Comparison of ENCODE assay signal across 23 cellular contexts in genomic region chr9:136370037-136370436, GRCh38. TPM values are rescaled to one million over a fixed set of nuclear protein-coding genes. Genes with fewer than 3 reads are reported as not detected.
DNase-seq lines count a peak whose midpoint lies in the region; FAIRE-seq and TF ChIP-seq lines count a peak whose summit lies in the region.
"Had no signal": no experiment of that assay in that cellular context is flagged by ENCODE, and none has a peak within 500 bp of the region (broad histone marks: within the 10 kb centered on the region; RNA-seq: fewer than 3 reads in every experiment).

No MANE protein-coding gene starts in this region.

- H2BK5ac ChIP-seq in H1 (ENCODE audit: low read depth, low read length): no peak overlapping the region; the same call in 1 of the 2 replicates

- TF ChIP-seq RAD21 in H1 (IDR thresholded peaks at IDR 0.05 in 1 of 2, conservative IDR thresholded peaks at IDR 0.05 in 1 of 2; ENCODE audit: low read depth in 2 of 2, low read length in 2 of 2): no peak

- H2AFZ ChIP-seq in H1 (ENCODE audit: low read length): no peak overlapping the region
- H2AFZ ChIP-seq in parathyroid adenoma: no peak overlapping the region

- TF ChIP-seq CTCF in H1 (IDR thresholded peaks at IDR 0.05; ENCODE audit: control extremely low read depth in 1 of 3, insufficient read depth in 1 of 3, low read depth in 1 of 3, low read length in 3 of 3) (no peak), parathyroid adenoma (IDR thresholded peaks at IDR 0.05) (no peak)

- peak overlapping the region; percentile 25; the same call in 1 of the 2 replicates for H4K8ac ChIP-seq in H1 (ENCODE audit: extremely low read depth, insufficient read depth, low read length)

- H3K56ac ChIP-seq in H1 (replicated peaks; ENCODE audit: insufficient read length, low read depth, low read length): no peak overlapping the region

- H3K9me3 ChIP-seq in H1 (ENCODE audit: insufficient read depth in 2 of 2, low read depth in 1 of 2, low read length in 1 of 2) (no peaks in the 10 kb centered on the region), parathyroid adenoma (ENCODE audit: control insufficient read depth, low read length) (no peaks in the 10 kb centered on the region)
- H3K9me3 ChIP-seq: A549; BLaER1 treated with 17β-estradiol and CSF1 and Interleukin-3, amounts not matched to agents 10 nM and 100 nM; Caco-2 had no signal

- no peak overlapping the region for H2BK15ac ChIP-seq in H1 (ENCODE audit: low read length)

- WGBS in H1 (ENCODE audit: extremely low coverage in 1 of 2, insufficient coverage in 1 of 2, insufficient read length in 1 of 2, insufficient replicate concordance in 2 of 2, low coverage in 1 of 2, low lambda C conversion rate in 2 of 2, missing lambda C conversion rate in 1 of 2), 2 experiments: 94% methylated on average over 18 of the region's 19 CpGs; no CpG with 5 or more reads in 1 of the 2 experiments

- no peak for TF ChIP-seq EP300 in H1 (IDR thresholded peaks at IDR 0.05; ENCODE audit: borderline replicate concordance in 1 of 2, low read depth in 2 of 2, low read length in 2 of 2)

- H2BK120ac ChIP-seq in H1 (replicated peaks; ENCODE audit: low read depth, low read length): no peak overlapping the region

- H2BK20ac ChIP-seq in H1 (ENCODE audit: low read length): no peak overlapping the region

- H3K79me2 ChIP-seq in H1 (ENCODE audit: control insufficient read depth in 1 of 2, insufficient read depth in 2 of 2, low read length in 2 of 2): no peaks in the 10 kb centered on the region
- no peaks in the 10 kb centered on the region for H3K79me2 ChIP-seq in parathyroid adenoma

- H3K27me3 ChIP-seq in H7 (ENCODE audit: control insufficient read depth, insufficient read depth, low read length): no peaks in the 10 kb centered on the region
- no peaks in the 10 kb centered on the region for H3K27me3 ChIP-seq in H1 (replicated peaks in 1 of 4; ENCODE audit: control insufficient read depth in 3 of 4, extremely low read depth in 1 of 4, insufficient read depth in 3 of 4, low read length in 3 of 4)
- no peaks in the 10 kb centered on the region for H3K27me3 ChIP-seq in parathyroid adenoma (ENCODE audit: control insufficient read depth, insufficient read depth, low read length)
- H3K27me3 ChIP-seq: BLaER1 treated with 17β-estradiol and CSF1 and Interleukin-3, amounts not matched to agents 10 nM and 100 nM had no signal

- no peaks in the 10 kb centered on the region for H3K36me3 ChIP-seq in H7 (replicated peaks; ENCODE audit: control insufficient read depth, insufficient read depth, low read length)
- no peaks in the 10 kb centered on the region for H3K36me3 ChIP-seq in H1 (ENCODE audit: control insufficient read depth in 2 of 4, insufficient read depth in 4 of 4, low read length in 3 of 4)
- no peaks in the 10 kb centered on the region for H3K36me3 ChIP-seq in parathyroid adenoma (ENCODE audit: control insufficient read depth, insufficient read depth, low read length)

- H3K4ac ChIP-seq in H1 (replicated peaks; ENCODE audit: insufficient read length, low read depth, low read length): no peak overlapping the region

- H3K4me1 ChIP-seq in H1 (replicated peaks in 1 of 4; ENCODE audit: control insufficient read depth in 3 of 4, insufficient read depth in 4 of 4, low read length in 3 of 4): no peaks in the 10 kb centered on the region
- peaks cover 7% of the 10 kb centered on the region for H3K4me1 ChIP-seq in parathyroid adenoma

- no peak overlapping the region for H3K27ac ChIP-seq in H1 (ENCODE audit: low read depth, low read length)
- peak overlapping the region; percentile 75 for H3K27ac ChIP-seq in parathyroid adenoma
- H3K27ac ChIP-seq: 22Rv1, A549, C4-2B had no signal

- no peak overlapping the region for H2AK5ac ChIP-seq in H1 (ENCODE audit: low read depth, low read length)

- no peak overlapping the region for H3K18ac ChIP-seq in H1 (ENCODE audit: extremely low read depth, low read length)

- POLR2A ChIA-PET in H1 (lab: Charles Lee; ENCODE audit: partially characterized antibody): interaction anchor here (0.8 to 7.2 kb wide), 6 partner anchors 8 to 69 kb away, joined by 3 to 43 read pairs (median 4); partner anchors contain the start of genes DNLZ and SNAPC4

- CTCF ChIA-PET in H1 (lab: Charles Lee; ENCODE audit: partially characterized antibody): interaction anchor here (1.1 to 2.9 kb wide), 8 partner anchors 24 to 302 kb away, joined by 3 to 19 read pairs (median 4); no protein-coding TSS in a partner anchor

- H3K4me3 ChIP-seq in H7 (ENCODE audit: insufficient read depth, low read depth, low read length) (no peak overlapping the region), H1 (ENCODE audit: extremely low read depth in 1 of 4, insufficient read depth in 2 of 4, low read depth in 3 of 4, low read length in 4 of 4) (no peak overlapping the region), parathyroid adenoma (ENCODE audit: low read depth, low read length) (no peak overlapping the region)
- H3K4me3 ChIP-seq: A549; BLaER1 treated with 17β-estradiol and CSF1 and Interleukin-3, amounts not matched to agents 10 nM and 100 nM; GM12878 had no signal

- H4K91ac ChIP-seq in H1 (replicated peaks; ENCODE audit: insufficient read length, low read length): no peak overlapping the region

- no peak for FAIRE-seq in H1 (lab: Jason Lieb, UNC)
- no peak for FAIRE-seq in RCC 7860 (lab: Jason Lieb, UNC)
- FAIRE-seq: A549, D721Med, GM12878, GM12892, GM18507 had no signal

- H3K23me2 ChIP-seq in H1 (ENCODE audit: low read depth, low read length): no peaks in the 10 kb centered on the region

- H3K9ac ChIP-seq in H1 (replicated peaks in 1 of 4; ENCODE audit: extremely low read depth in 1 of 4, low read depth in 3 of 4, low read length in 3 of 4) (no peak overlapping the region), parathyroid adenoma (no peak overlapping the region)

- DNase-seq in H7: peak; percentile 67
- DNase-seq in H1 (ENCODE audit: low read depth in 1 of 2, low spot score in 2 of 2): no peak
- no peak for DNase-seq in DMS 273 treated with DMSO at 0.1 percent for 48 hours (lab: John Stamatoyannopoulos, UW)
- no peak for DNase-seq in RCC 7860 (ENCODE audit: low spot score)
- DNase-seq: AML-193; Caco-2; Calu3; CD4-positive, alpha-beta T cell; CD8-positive, alpha-beta T cell; DMS153; DMS79; DND-41; EL; GDM1 had no signal

- H2BK12ac ChIP-seq in H1 (ENCODE audit: low read depth, low read length): no peak overlapping the region

- H3K14ac ChIP-seq in H1 (ENCODE audit: insufficient read length): no peak overlapping the region

- H3K23ac ChIP-seq in H1 (ENCODE audit: insufficient read length): no peak overlapping the region

- no peak overlapping the region for H3K4me2 ChIP-seq in H1 (ENCODE audit: insufficient read depth in 1 of 2, low read depth in 2 of 2, low read length in 2 of 2)
- H3K4me2 ChIP-seq in parathyroid adenoma (ENCODE audit: low read length): no peak overlapping the region
- H3K4me2 ChIP-seq: A549 had no signal

- peaks cover 0 to 3% of the 10 kb centered on the region in 2 experiments for H4K20me1 ChIP-seq in H1 (replicated peaks in 1 of 2; ENCODE audit: control insufficient read depth in 1 of 2, insufficient read depth in 2 of 2, low read length in 2 of 2)

- no peak overlapping the region for H4K5ac ChIP-seq in H1 (ENCODE audit: insufficient read length, low read depth, low read length)

- no peaks in the 10 kb centered on the region for H3K79me1 ChIP-seq in H1 (ENCODE audit: low read depth, low read length)

- no peak for TF ChIP-seq POLR2A in H1 (IDR thresholded peaks at IDR 0.05; ENCODE audit: control extremely low read depth in 1 of 2, low read depth in 2 of 2, low read length in 2 of 2)

RNA-seq across cellular contexts. Expression of gene CARD9, which starts 3.4 kb away (rescaled TPM):
- total RNA-seq in H7 (2014; rRNA removed; shearing (Covaris generic)): 0.15 and 0.28 TPM in 2 replicates
- 0.88 and 1.1 TPM in 2 replicates for total RNA-seq in H1 (2021; fragmentation: NEBNext Ultra II Directional; extraction: Animal tissue kit (Norgen Biotek cat#: 25700))
- polyA plus RNA-seq in H1 (2011; rRNA removed): 0.13 and 0.15 TPM in 2 replicates
- 0.26 TPM for polyA plus RNA-seq in H1 (2011; cell fraction: cytosol; rRNA removed)
- polyA plus RNA-seq in H1 (2011; cell fraction: nucleus; rRNA removed): 1.7 TPM
- 0.57 to 0.92 TPM (median 0.67 TPM) in 4 replicates for polyA plus RNA-seq in H1 (2012, experiment 1 of 2)
- polyA plus RNA-seq in H1 (2012, experiment 2 of 2): 0.22 TPM
- 0.10 TPM for polyA plus RNA-seq in H1 (2013, experiment 1 of 2)
- 0.17 TPM for polyA plus RNA-seq in H1 (2013, experiment 2 of 2)
- 0.07 TPM in 1 of 2 replicates, not detected in the other for polyA minus RNA-seq in H1 (2011; rRNA and poly(A)+ RNA removed)
- polyA minus RNA-seq in H1 (2011; cell fraction: cytosol; rRNA and poly(A)+ RNA removed): not detected
- polyA minus RNA-seq in H1 (2011; cell fraction: nucleus; rRNA and poly(A)+ RNA removed): 0.90 TPM

RNA-seq across cellular contexts. Expression of gene DNLZ, which starts 6.5 kb away (rescaled TPM):
- total RNA-seq in H7 (2014; rRNA removed; shearing (Covaris generic)): 11.2 and 20.2 TPM in 2 replicates
- 17.9 and 19.0 TPM in 2 replicates for total RNA-seq in H1 (2021; fragmentation: NEBNext Ultra II Directional; extraction: Animal tissue kit (Norgen Biotek cat#: 25700))
- 11.6 and 13.6 TPM in 2 replicates for polyA plus RNA-seq in H1 (2011; rRNA removed)
- polyA plus RNA-seq in H1 (2011; cell fraction: cytosol; rRNA removed): 19.7 TPM
- 13.9 TPM for polyA plus RNA-seq in H1 (2011; cell fraction: nucleus; rRNA removed)
- polyA plus RNA-seq in H1 (2012, experiment 1 of 2): 6.2 to 15.0 TPM (median 13.2 TPM) in 4 replicates
- polyA plus RNA-seq in H1 (2012, experiment 2 of 2): 11.1 TPM
- 14.6 TPM for polyA plus RNA-seq in H1 (2013, experiment 1 of 2)
- 15.8 TPM for polyA plus RNA-seq in H1 (2013, experiment 2 of 2)
- polyA minus RNA-seq in H1 (2011; rRNA and poly(A)+ RNA removed): 0.61 and 1.1 TPM in 2 replicates
- polyA minus RNA-seq in H1 (2011; cell fraction: cytosol; rRNA and poly(A)+ RNA removed): 3.7 TPM
- 10.4 TPM for polyA minus RNA-seq in H1 (2011; cell fraction: nucleus; rRNA and poly(A)+ RNA removed)

RNA-seq across cellular contexts. Expression of gene SNAPC4, which starts 29.9 kb away (rescaled TPM):
- total RNA-seq in H7 (2014; rRNA removed; shearing (Covaris generic)): 13.3 and 14.0 TPM in 2 replicates
- total RNA-seq in H1 (2021; fragmentation: NEBNext Ultra II Directional; extraction: Animal tissue kit (Norgen Biotek cat#: 25700)): 15.1 and 18.1 TPM in 2 replicates
- 6.9 and 10.0 TPM in 2 replicates for polyA plus RNA-seq in H1 (2011; rRNA removed)
- 8.1 TPM for polyA plus RNA-seq in H1 (2011; cell fraction: cytosol; rRNA removed)
- 36.1 TPM for polyA plus RNA-seq in H1 (2011; cell fraction: nucleus; rRNA removed)
- 9.7 to 16.5 TPM (median 15.3 TPM) in 4 replicates for polyA plus RNA-seq in H1 (2012, experiment 1 of 2)
- polyA plus RNA-seq in H1 (2012, experiment 2 of 2): 9.6 TPM
- polyA plus RNA-seq in H1 (2013, experiment 1 of 2): 10.1 TPM
- polyA plus RNA-seq in H1 (2013, experiment 2 of 2): 9.2 TPM
- polyA minus RNA-seq in H1 (2011; rRNA and poly(A)+ RNA removed): 4.4 and 4.5 TPM in 2 replicates
- polyA minus RNA-seq in H1 (2011; cell fraction: cytosol; rRNA and poly(A)+ RNA removed): 4.9 TPM
- polyA minus RNA-seq in H1 (2011; cell fraction: nucleus; rRNA and poly(A)+ RNA removed): 8.9 TPM

RNA-seq across cellular contexts. Expression of gene ENTR1, which starts 40.4 kb away (rescaled TPM):
- 116 and 141 TPM in 2 replicates for total RNA-seq in H7 (2014; rRNA removed; shearing (Covaris generic))
- total RNA-seq in H1 (2021; fragmentation: NEBNext Ultra II Directional; extraction: Animal tissue kit (Norgen Biotek cat#: 25700)): 102 and 110 TPM in 2 replicates
- 65.2 and 80.3 TPM in 2 replicates for polyA plus RNA-seq in H1 (2011; rRNA removed)
- 77.5 TPM for polyA plus RNA-seq in H1 (2011; cell fraction: cytosol; rRNA removed)
- 237 TPM for polyA plus RNA-seq in H1 (2011; cell fraction: nucleus; rRNA removed)
- polyA plus RNA-seq in H1 (2012, experiment 1 of 2): 82.6 to 103 TPM (median 92.1 TPM) in 4 replicates
- polyA plus RNA-seq in H1 (2012, experiment 2 of 2): 74.3 TPM
- polyA plus RNA-seq in H1 (2013, experiment 1 of 2): 89.2 TPM
- 84.8 TPM for polyA plus RNA-seq in H1 (2013, experiment 2 of 2)
- polyA minus RNA-seq in H1 (2011; rRNA and poly(A)+ RNA removed): 30.7 and 44.1 TPM in 2 replicates
- 46.9 TPM for polyA minus RNA-seq in H1 (2011; cell fraction: cytosol; rRNA and poly(A)+ RNA removed)
- polyA minus RNA-seq in H1 (2011; cell fraction: nucleus; rRNA and poly(A)+ RNA removed): 59.4 TPM

RNA-seq across cellular contexts. Expression of gene PMPCA, which starts 40.4 kb away (rescaled TPM):
- total RNA-seq in H7 (2014; rRNA removed; shearing (Covaris generic)): 95.7 and 100 TPM in 2 replicates
- 88.2 and 89.2 TPM in 2 replicates for total RNA-seq in H1 (2021; fragmentation: NEBNext Ultra II Directional; extraction: Animal tissue kit (Norgen Biotek cat#: 25700))
- 60.0 and 78.1 TPM in 2 replicates for polyA plus RNA-seq in H1 (2011; rRNA removed)
- 75.6 TPM for polyA plus RNA-seq in H1 (2011; cell fraction: cytosol; rRNA removed)
- 166 TPM for polyA plus RNA-seq in H1 (2011; cell fraction: nucleus; rRNA removed)
- 66.9 to 110 TPM (median 91.3 TPM) in 4 replicates for polyA plus RNA-seq in H1 (2012, experiment 1 of 2)
- 120 TPM for polyA plus RNA-seq in H1 (2012, experiment 2 of 2)
- polyA plus RNA-seq in H1 (2013, experiment 1 of 2): 61.4 TPM
- 54.4 TPM for polyA plus RNA-seq in H1 (2013, experiment 2 of 2)
- 41.6 and 48.9 TPM in 2 replicates for polyA minus RNA-seq in H1 (2011; rRNA and poly(A)+ RNA removed)
- polyA minus RNA-seq in H1 (2011; cell fraction: cytosol; rRNA and poly(A)+ RNA removed): 27.4 TPM
- polyA minus RNA-seq in H1 (2011; cell fraction: nucleus; rRNA and poly(A)+ RNA removed): 40.3 TPM
